Comparison of ENCODE assay signal across 1 cellular context in genomic region chr17:7685533-7686220, GRCh38.
A peak's percentile ranks its signal among the peaks of the same experiment; 100 is the strongest.
TF ChIP-seq lines count a peak whose summit lies in the region.

No MANE protein-coding gene starts in this region.

TF ChIP-seq in SK-N-SH treated with all-trans-retinoic acid at 6 μM for 48 hours, 23 proteins besides CTCF, POLR2A, EP300 and RAD21 (continued from another document):
- TF ChIP-seq ZFP30 (CRISPR knock-in tag; IDR thresholded peaks at IDR 0.05) (no peak), CSRNP3 (CRISPR knock-in tag; IDR thresholded peaks at IDR 0.05) (no peak), PATZ1 (CRISPR knock-in tag; IDR thresholded peaks at IDR 0.05; ENCODE audit: borderline replicate concordance) (no peak), CSDC2 (CRISPR knock-in tag; IDR thresholded peaks at IDR 0.05) (peak; percentile 66; the same call in 1 of the 2 replicates), POU6F1 (CRISPR knock-in tag; IDR thresholded peaks at IDR 0.05; ENCODE audit: borderline replicate concordance, low read depth) (no peak)
